ENCODE assay signal across 20 cellular contexts in the genomic region with DNA sequence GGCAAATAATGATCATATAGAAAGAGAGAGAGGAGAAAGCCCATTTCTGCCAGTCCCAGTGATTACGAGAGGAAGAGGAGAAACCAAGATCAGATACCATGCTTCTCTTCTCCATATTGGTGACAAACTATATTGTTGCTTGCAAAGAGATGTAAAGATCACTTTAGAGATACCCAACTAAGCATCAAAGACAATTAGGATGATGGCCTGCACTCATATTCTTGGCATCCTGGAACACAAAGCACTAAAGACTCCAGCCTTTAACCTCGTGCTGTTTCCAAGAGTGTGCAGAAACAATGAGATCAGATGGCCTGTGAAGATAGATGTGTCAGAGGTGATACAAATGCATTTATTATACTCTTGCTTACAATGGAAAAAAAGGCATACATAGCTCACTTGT.
"Had no signal": no experiment of that assay in that cellular context is flagged by ENCODE, and none has a peak within 500 bp of the region (broad histone marks: within the 10 kb centered on the region; RNA-seq: fewer than 3 reads in every experiment).

No MANE protein-coding gene starts in this region.

- DNase-seq: IMR-90; Karpas-422; KG1; MM.1S; NCI-H1092 treated with DMSO at 0.1 percent for 48 hours; NCI-H1436; NCI-H1694 treated with DMSO at 0.1 percent for 48 hours; NCI-H2029; NCI-H2081 treated with DMSO at 0.1 percent for 48 hours; NCI-H2227 treated with DMSO at 0.1 percent for 48 hours; NCI-H524; NCI-H526 treated with DMSO at 0.1 percent for 48 hours; NCI-H774; NK-92 treated with Interleukin-12 subunit alpha and Interleukin-12 subunit beta, amount 100 ng/mL, for 24 hours; PC-3; Peyer's patch; SHP77 treated with DMSO at 0.1 percent for 48 hours; SJCRH30 had no signal

- H3K27me3 ChIP-seq: Peyer's patch, SJCRH30 had no signal

- H3K36me3 ChIP-seq: Peyer's patch, SJCRH30 had no signal

- H3K4me3 ChIP-seq: Peyer's patch, SJCRH30, SK-N-MC had no signal

- H3K9me3 ChIP-seq: Peyer's patch, SJCRH30 had no signal

- H3K27ac ChIP-seq: Peyer's patch, SJCRH30, SK-N-MC had no signal

- FAIRE-seq: HepG2 had no signal

- H3K4me1 ChIP-seq: Peyer's patch had no signal
